Comparison of ENCODE assay signal across 9 cellular contexts in the genomic region with DNA sequence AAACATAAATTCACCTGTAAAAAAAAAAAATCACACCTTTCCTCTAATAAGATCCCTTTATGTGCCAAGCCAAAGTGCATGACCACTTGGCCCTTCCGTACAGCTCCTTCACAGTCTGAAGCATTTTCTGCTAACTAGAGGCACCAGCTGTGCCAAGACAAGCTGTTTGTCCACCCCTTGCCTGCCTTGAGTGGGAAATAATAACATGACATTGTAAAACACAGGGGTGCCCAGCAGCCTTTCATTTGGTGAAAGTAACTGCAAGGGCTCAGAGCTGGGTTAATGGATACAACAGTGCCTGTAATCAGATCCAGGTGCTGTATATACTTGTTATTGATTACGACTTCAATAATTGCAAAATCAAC. TPM values are rescaled to one million over a fixed set of nuclear protein-coding genes. Genes with fewer than 3 reads are reported as not detected.
A peak's percentile ranks its signal among the peaks of the same experiment; 100 is the strongest.
DNase-seq lines count a peak whose midpoint lies in the region; ATAC-seq, FAIRE-seq and TF ChIP-seq lines count a peak whose summit lies in the region.
"Had no signal": no experiment of that assay in that cellular context is flagged by ENCODE, and none has a peak within 500 bp of the region (broad histone marks: within the 10 kb centered on the region; RNA-seq: fewer than 3 reads in every experiment).

No MANE protein-coding gene starts in this region.

- no peaks in the 10 kb centered on the region for H3K27me3 ChIP-seq in small intestine (ENCODE audit: control insufficient read depth in 2 of 2, insufficient read depth in 2 of 2, low read length in 2 of 2)
- no peaks in the 10 kb centered on the region for H3K27me3 ChIP-seq in left ventricle myocardium inferior (ENCODE audit: low read depth)

- no peak for FAIRE-seq in small intestine (lab: Jason Lieb, UNC)

- no peaks in the 10 kb centered on the region for H3K9me3 ChIP-seq in small intestine (ENCODE audit: control insufficient read depth, low read depth)
- no peaks in the 10 kb centered on the region for H3K9me3 ChIP-seq in left ventricle myocardium inferior (replicated peaks)

- H3K27ac ChIP-seq in small intestine (ENCODE audit: low read depth in 1 of 2, low read length in 1 of 2) (peak overlapping the region; percentile 62 to 80), left ventricle myocardium inferior (replicated peaks) (no peak overlapping the region)

- no peak overlapping the region for H3K4me3 ChIP-seq in small intestine (ENCODE audit: low read depth in 1 of 2, low read length in 2 of 2)
- H3K4me3 ChIP-seq in left ventricle myocardium inferior = no peak overlapping the region

- peak; percentile 24 for DNase-seq in NCI-H82 (lab: John Stamatoyannopoulos, UW)
- no peak for DNase-seq in NCI-H82 treated with DMSO at 0.1 percent for 48 hours (lab: John Stamatoyannopoulos, UW; ENCODE audit: unreplicated experiment)
- peak; percentile 37 for DNase-seq in NCI-H1092 treated with DMSO at 0.1 percent for 48 hours (lab: John Stamatoyannopoulos, UW)
- DNase-seq in small intestine = no peak
- DNase-seq in islet precursor cell = no peak
- DNase-seq in NCI-H1048 (lab: John Stamatoyannopoulos, UW) = no peak
- DNase-seq in left ventricle myocardium inferior = no peak
- DNase-seq: foreskin melanocyte had no signal

- intact Hi-C loops in left ventricle myocardium inferior (cut with micrococcal nuclease) = no loop called here

- H3K4me1 ChIP-seq in small intestine (ENCODE audit: control insufficient read depth in 2 of 2, insufficient read depth in 1 of 2, low read depth in 1 of 2, low read length in 1 of 2) (peaks cover 0 to 3% of the 10 kb centered on the region in 2 donors), left ventricle myocardium inferior (no peaks in the 10 kb centered on the region)

- 64 to 89% (median 78%) methylated on average over 2 of the region's 2 CpGs for WGBS in small intestine, 3 donors

- H3K36me3 ChIP-seq in small intestine (ENCODE audit: control insufficient read depth in 2 of 2, insufficient read depth in 2 of 2, low read length in 2 of 2) (no peaks in the 10 kb centered on the region), left ventricle myocardium inferior (no peaks in the 10 kb centered on the region)

- ATAC-seq in GM21786 (IDR thresholded peaks at IDR 0.05; ENCODE audit: unreplicated experiment) = peak; percentile 24

- TF ChIP-seq CTCF in left ventricle myocardium inferior (IDR thresholded peaks at IDR 0.05; ENCODE audit: borderline replicate concordance) = no peak

RNA-seq across cellular contexts. Expression of a gene that starts 59.2 kb away (rescaled TPM):
- polyA plus RNA-seq in small intestine = 1 to 10 TPM in 1 of 3 donors, under 1 TPM in 1, not detected in 1; 0.45 to 2.1 TPM
- 0.58 TPM for total RNA-seq in left ventricle myocardium inferior

Comparison
In these comparisons a context has a peak if more than half of its experiments do, and no peak if none do; other contexts are left out.
1. DNase-seq: peak in NCI-H82 (single experiment) and NCI-H1092 treated with DMSO at 0.1 percent for 48 hours (single experiment); none in NCI-H82 treated with DMSO at 0.1 percent for 48 hours (single experiment), small intestine (single experiment), islet precursor cell (single experiment), NCI-H1048 (single experiment) and left ventricle myocardium inferior (single experiment).